1 cellular context compared by ENCODE assay signal in genomic region chr5:137733922-137734695, GRCh38.
TF ChIP-seq lines count a peak whose summit lies in the region.

No MANE protein-coding gene starts in this region.

TF ChIP-seq in WTC11, 78 proteins besides CTCF, POLR2A, EP300 and RAD21 (continued from another document):
- no peak for TF ChIP-seq PRDM15 (CRISPR knock-in tag; IDR thresholded peaks at IDR 0.05)
TF ChIP-seq in WTC11: peak in this region for 0.
